In genomic region chr7:108592633-108593277, GRCh38 we compare ENCODE assay signal across 2 cellular contexts.
TF ChIP-seq lines count a peak whose summit lies in the region.

No MANE protein-coding gene starts in this region.

TF ChIP-seq in A549, 52 proteins besides CTCF, POLR2A, EP300 and RAD21 (continued from another document):
- no peak for TF ChIP-seq RCOR1 (IDR thresholded peaks at IDR 0.05; ENCODE audit: low read depth, low read length)

TF ChIP-seq in HCT116, 20 proteins besides CTCF, POLR2A, EP300 and RAD21 (continued from another document):
- no peak for TF ChIP-seq REST (IDR thresholded peaks at IDR 0.05; ENCODE audit: low read depth)
